18 cellular contexts compared by ENCODE assay signal in genomic region chr2:222309361-222309760, GRCh38. TPM values are rescaled to one million over a fixed set of nuclear protein-coding genes. Genes with fewer than 3 reads are reported as not detected.
A peak's percentile ranks its signal among the peaks of the same experiment; 100 is the strongest.
DNase-seq lines count a peak whose midpoint lies in the region; ATAC-seq lines count a peak whose summit lies in the region.
"Had no signal": no experiment of that assay in that cellular context is flagged by ENCODE, and none has a peak within 500 bp of the region (broad histone marks: within the 10 kb centered on the region; RNA-seq: fewer than 3 reads in every experiment).

No MANE protein-coding gene starts in this region.

- POLR2A ChIA-PET in activated CD4-positive, alpha-beta T cell treated with anti-CD3 and anti-CD28 coated beads, Interleukin-2, amount 10 ng/mL, durations not matched to agents 7 days and 5 days (lab: Charles Lee), result no interaction called here

- CTCF ChIA-PET in activated CD4-positive, alpha-beta T cell treated with anti-CD3 and anti-CD28 coated beads, Interleukin-2, amount 10 ng/mL, durations not matched to agents 7 days and 5 days (lab: Charles Lee), result no interaction called here

- no peak overlapping the region for H3K27ac Mint-ChIP-seq in activated CD4-positive, alpha-beta T cell treated with anti-CD3 and anti-CD28 coated beads, Interleukin-2, amount 10 ng/mL, durations not matched to agents 7 days and 5 days
- H3K27ac Mint-ChIP-seq: GM23338, HFFc6 had no signal

- H3K9me3 Mint-ChIP-seq in activated CD4-positive, alpha-beta T cell treated with anti-CD3 and anti-CD28 coated beads, Interleukin-2, amount 10 ng/mL, durations not matched to agents 7 days and 5 days, result no peaks in the 10 kb centered on the region
- H3K9me3 Mint-ChIP-seq: HFFc6 had no signal

- peaks cover 14% of the 10 kb centered on the region for H3K4me1 Mint-ChIP-seq in activated CD4-positive, alpha-beta T cell treated with anti-CD3 and anti-CD28 coated beads, Interleukin-2, amount 10 ng/mL, durations not matched to agents 7 days and 5 days

- H3K36me3 Mint-ChIP-seq in activated CD4-positive, alpha-beta T cell treated with anti-CD3 and anti-CD28 coated beads, Interleukin-2, amount 10 ng/mL, durations not matched to agents 7 days and 5 days (ENCODE audit: low read depth), result peaks cover 8% of the 10 kb centered on the region

- H3K4me3 Mint-ChIP-seq in activated CD4-positive, alpha-beta T cell treated with anti-CD3 and anti-CD28 coated beads, Interleukin-2, amount 10 ng/mL, durations not matched to agents 7 days and 5 days, result no peak overlapping the region
- H3K4me3 Mint-ChIP-seq: GM23338, HFFc6 had no signal

- H3K27me3 Mint-ChIP-seq in activated CD4-positive, alpha-beta T cell treated with anti-CD3 and anti-CD28 coated beads, Interleukin-2, amount 10 ng/mL, durations not matched to agents 7 days and 5 days, result peaks cover 96% of the 10 kb centered on the region

- DNase-seq in activated CD4-positive, alpha-beta T cell treated with anti-CD3 and anti-CD28 coated beads, Interleukin-2, amount 10 ng/mL, durations not matched to agents 7 days and 5 days, result peak; percentile 1
- DNase-seq in activated CD4-positive, alpha-beta T cell treated with anti-CD3 and anti-CD28 coated beads, Interleukin-2, amount 50 U/mL, for 48 hours, result no peak
- peak; percentile 8 for DNase-seq in HT1080 (ENCODE audit: low read depth)
- peak; percentile 7 for DNase-seq in OCI-M1 (lab: John Stamatoyannopoulos, UW)
- no peak for DNase-seq in left lobe of liver (ENCODE audit: low spot score)
- DNase-seq in hippocampal formation (lab: John Stamatoyannopoulos, UW), result no peak
- DNase-seq: CD4-positive, alpha-beta memory T cell; DMS153; DMS79 treated with DMSO at 0.1 percent for 48 hours; HCEC 1CT; HFFc6 had no signal

- ATAC-seq in left lobe of liver, result no peak
- ATAC-seq in HG02884 (IDR thresholded peaks at IDR 0.05; ENCODE audit: unreplicated experiment), result no peak
- ATAC-seq: GM12878, GM23338 had no signal

RNA-seq across cellular contexts. Expression of gene PAX3, which starts 10.6 kb away (rescaled TPM):
- not detected for total RNA-seq in activated CD4-positive, alpha-beta T cell treated with anti-CD3 and anti-CD28 coated beads, Interleukin-2, amount 10 ng/mL, durations not matched to agents 7 days and 5 days
- not detected in 2 replicates for total RNA-seq in HT1080 (2014; rRNA removed; shearing (Covaris generic))
- not detected in 2 replicates for polyA plus RNA-seq in HT1080 (2015; cell fraction: cytosol; rRNA removed)
- not detected in 2 replicates for polyA plus RNA-seq in HT1080 (2015; cell fraction: nucleus; rRNA removed)
- not detected for total RNA-seq in left lobe of liver
- total RNA-seq: CD4-positive, alpha-beta memory T cell; G401; GM12878; GM23338; HT-29 had no signal
- polyA plus RNA-seq: AG04450; CD14-positive monocyte; CD4-positive, alpha-beta memory T cell; GM12878; GM23338 had no signal

Comparison
In these comparisons a context has a peak if more than half of its experiments do, and no peak if none do; other contexts are left out.
1. DNase-seq: peak in activated CD4-positive, alpha-beta T cell treated with anti-CD3 and anti-CD28 coated beads, Interleukin-2, amount 10 ng/mL, durations not matched to agents 7 days and 5 days (single experiment), HT1080 (single experiment) and OCI-M1 (single experiment); none in activated CD4-positive, alpha-beta T cell treated with anti-CD3 and anti-CD28 coated beads, Interleukin-2, amount 50 U/mL, for 48 hours (0 of 2), left lobe of liver (single experiment) and hippocampal formation (0 of 2).